ENCODE assay signal across 20 cellular contexts in genomic region chr1:231601775-231602674, GRCh38. TPM values are rescaled to one million over a fixed set of nuclear protein-coding genes. Genes with fewer than 3 reads are reported as not detected.
A peak's percentile ranks its signal among the peaks of the same experiment; 100 is the strongest.
DNase-seq lines count a peak whose midpoint lies in the region; ATAC-seq, FAIRE-seq and TF ChIP-seq lines count a peak whose summit lies in the region.
"Had no signal": no experiment of that assay in that cellular context is flagged by ENCODE, and none has a peak within 500 bp of the region (broad histone marks: within the 10 kb centered on the region; RNA-seq: fewer than 3 reads in every experiment).

No MANE protein-coding gene starts in this region.

- H3K9me3 ChIP-seq in hepatocyte (ENCODE audit: low read depth), result no peaks in the 10 kb centered on the region
- H3K9me3 ChIP-seq: ascending aorta had no signal

- H3K4me1 ChIP-seq in hepatocyte (ENCODE audit: insufficient read depth), result no peaks in the 10 kb centered on the region

- no peaks in the 10 kb centered on the region for H3K9me2 ChIP-seq in hepatocyte (replicated peaks; ENCODE audit: insufficient read depth)

- H3K27me3 ChIP-seq in hepatocyte, result no peaks in the 10 kb centered on the region
- H3K27me3 ChIP-seq: ascending aorta had no signal

- peak; percentile 35 for FAIRE-seq in endometrium (lab: Jason Lieb, UNC)

- ATAC-seq in GM21515 (IDR thresholded peaks at IDR 0.05; ENCODE audit: unreplicated experiment) (no peak), HG02840 (IDR thresholded peaks at IDR 0.05; ENCODE audit: low FRiP score, unreplicated experiment) (no peak), GM21619 (IDR thresholded peaks at IDR 0.05; ENCODE audit: unreplicated experiment) (no peak)
- ATAC-seq: activated T-cell treated with anti-CD3 and anti-CD28 coated beads, Interleukin-2, amount 50 U/mL, for 72 hours; natural killer cell had no signal

- no peak overlapping the region for H3K4me3 ChIP-seq in hepatocyte
- H3K4me3 ChIP-seq: ascending aorta, skin epidermis had no signal

- DNase-seq in M059J (ENCODE audit: low read depth), result peak; percentile 35
- no peak for DNase-seq in hepatocyte (ENCODE audit: low spot score)
- DNase-seq in SIG-M5 (lab: John Stamatoyannopoulos, UW), result no peak
- DNase-seq: activated T-cell treated with anti-CD3 and anti-CD28 coated beads, Interleukin-2, amount 50 U/mL, for 72 hours; islet precursor cell; natural killer cell; NCI-H1048; NCI-H2029; NCI-H446 treated with DMSO at 0.1 percent for 48 hours; RPMI8226; stimulated activated CD4-positive, alpha-beta T cell treated with anti-CD3 and anti-CD28 coated beads, Interleukin-2, amount 100 ng/mL, for 24 hours; stimulated activated naive CD4-positive, alpha-beta T cell had no signal

- H3K27ac ChIP-seq in 22Rv1 (peak overlapping the region; percentile 69), hepatocyte (no peak overlapping the region)
- H3K27ac ChIP-seq: ascending aorta, KMS-11 had no signal

- H3K36me3 ChIP-seq in hepatocyte (replicated peaks; ENCODE audit: insufficient read depth, low read depth), result no peaks in the 10 kb centered on the region
- H3K36me3 ChIP-seq: ascending aorta had no signal

- TF ChIP-seq CTCF in 22Rv1 (IDR thresholded peaks at IDR 0.05) (no peak), hepatocyte (IDR thresholded peaks at IDR 0.05; ENCODE audit: poor library complexity) (no peak)

- peak overlapping the region; percentile 8 for H3K4me2 ChIP-seq in hepatocyte
- H3K4me2 ChIP-seq: KMS-11 had no signal

- no peak overlapping the region for H2AFZ ChIP-seq in hepatocyte

- H3K79me2 ChIP-seq in hepatocyte, result no peaks in the 10 kb centered on the region

- no peaks in the 10 kb centered on the region for H4K20me1 ChIP-seq in hepatocyte (ENCODE audit: insufficient read depth, poor library complexity, severe bottlenecking)

- WGBS in hepatocyte (ENCODE audit: low lambda C conversion rate, missing lambda C conversion rate), result 35% methylated on average over 5 of the region's 5 CpGs

RNA-seq across cellular contexts. Expression of gene DISC1, which starts 24.6 kb away (rescaled TPM):
- 3.9 and 5.8 TPM in 2 replicates for total RNA-seq in M059J (2014; rRNA removed; shearing (Covaris generic))
- total RNA-seq in hepatocyte, result 3.8 and 4.7 TPM in 2 replicates
- polyA plus RNA-seq in hepatocyte, result 2.3 and 3.0 TPM in 2 replicates
